In genomic region chr3:144362126-144362525, GRCh38 we compare ENCODE assay signal across 15 cellular contexts.
DNase-seq lines count a peak whose midpoint lies in the region; ATAC-seq and TF ChIP-seq lines count a peak whose summit lies in the region.
"Had no signal": no experiment of that assay in that cellular context is flagged by ENCODE, and none has a peak within 500 bp of the region (broad histone marks: within the 10 kb centered on the region; RNA-seq: fewer than 3 reads in every experiment).

No MANE protein-coding gene starts in this region.

- no peak for ATAC-seq in HG02840 (IDR thresholded peaks at IDR 0.05; ENCODE audit: low FRiP score, unreplicated experiment)
- no peak for ATAC-seq in HG03045 (IDR thresholded peaks at IDR 0.05; ENCODE audit: unreplicated experiment)
- ATAC-seq: GM23338 had no signal

- H2AK5ac ChIP-seq in mesenchymal stem cell (ENCODE audit: low read length, severe bottlenecking), result peak overlapping the region; percentile 72

- no peaks in the 10 kb centered on the region for H3K79me1 ChIP-seq in mesenchymal stem cell (replicated peaks; ENCODE audit: low read length, poor library complexity, severe bottlenecking)

- no peak overlapping the region for H3K27ac ChIP-seq in brain microvascular endothelial cell
- H3K27ac ChIP-seq in mesenchymal stem cell (ENCODE audit: low read length, poor library complexity, severe bottlenecking), result no peak overlapping the region

- H3K18ac ChIP-seq in mesenchymal stem cell (ENCODE audit: low read depth in 1 of 2, low read length in 2 of 2), result no peak overlapping the region

- H2BK12ac ChIP-seq in mesenchymal stem cell (ENCODE audit: low read length in 2 of 2), result no peak overlapping the region

- H3K4me3 ChIP-seq in brain microvascular endothelial cell (ENCODE audit: low read depth, low read length), result no peak overlapping the region
- no peak overlapping the region for H3K4me3 ChIP-seq in mesenchymal stem cell (ENCODE audit: insufficient read depth in 1 of 2, low read depth in 1 of 2, low read length in 2 of 2)
- H3K4me3 ChIP-seq: GM23338 had no signal

- TF ChIP-seq CTCF in brain microvascular endothelial cell (IDR thresholded peaks at IDR 0.05; ENCODE audit: low read depth, low read length, missing control alignments), result no peak

- H4K8ac ChIP-seq in mesenchymal stem cell (ENCODE audit: low read length), result no peak overlapping the region

- H2AFZ ChIP-seq in mesenchymal stem cell (ENCODE audit: low read depth, low read length), result no peak overlapping the region
- H2AFZ ChIP-seq: GM23338 had no signal

- H3K27me3 ChIP-seq in brain microvascular endothelial cell (replicated peaks) (no peaks in the 10 kb centered on the region), mesenchymal stem cell (ENCODE audit: control insufficient read depth in 1 of 2, insufficient read depth in 1 of 2, low read length in 2 of 2) (no peaks in the 10 kb centered on the region)

- H3K23ac ChIP-seq in mesenchymal stem cell (ENCODE audit: low read length in 2 of 2), result no peak overlapping the region

- H3K4ac ChIP-seq in mesenchymal stem cell (ENCODE audit: low read depth in 1 of 2, low read length in 2 of 2), result no peak overlapping the region

- no peaks in the 10 kb centered on the region for H3K4me1 ChIP-seq in mesenchymal stem cell (ENCODE audit: control insufficient read depth, insufficient read depth, low read depth, low read length)

- no peak overlapping the region for H3K4me2 ChIP-seq in mesenchymal stem cell (ENCODE audit: low read length, poor library complexity, severe bottlenecking)
- H3K4me2 ChIP-seq: GM23338 had no signal

- peak; percentile 71 for DNase-seq in DMS153 treated with DMSO at 0.1 percent for 48 hours (lab: John Stamatoyannopoulos, UW; ENCODE audit: unreplicated experiment)
- peak; percentile 66 for DNase-seq in HT1080 (ENCODE audit: low read depth)
- peak; percentile 46 for DNase-seq in brain microvascular endothelial cell
- DNase-seq in mesenchymal stem cell, result peak; percentile 8
- no peak for DNase-seq in cerebellar nuclear complex (lab: John Stamatoyannopoulos, UW)
- DNase-seq: activated CD4-positive, alpha-beta T cell treated with anti-CD3 and anti-CD28 coated beads, Interleukin-2, amount 50 U/mL, for 48 hours; CD4-positive, alpha-beta memory T cell; hypothalamus; KG1; NCI-H187 treated with DMSO at 0.1 percent for 48 hours; NK-92 treated with Interleukin-12 subunit alpha and Interleukin-12 subunit beta, amount 100 ng/mL, for 24 hours; stimulated activated CD4-positive, alpha-beta T cell treated with anti-CD3 and anti-CD28 coated beads, Interleukin-1b, Interleukin-23, amount 100 ng/mL, for 48 hours had no signal

- H2BK15ac ChIP-seq in mesenchymal stem cell (ENCODE audit: low read depth, poor library complexity, severe bottlenecking), result no peak overlapping the region

- no peaks in the 10 kb centered on the region for H3K9me3 ChIP-seq in mesenchymal stem cell (ENCODE audit: control insufficient read depth, low read length)

- H3K14ac ChIP-seq in mesenchymal stem cell (ENCODE audit: low read length in 2 of 2), result no peak overlapping the region

- H2BK5ac ChIP-seq in mesenchymal stem cell (ENCODE audit: low read depth, low read length, poor library complexity, severe bottlenecking), result no peak overlapping the region

- H4K91ac ChIP-seq in mesenchymal stem cell (ENCODE audit: low read length), result no peak overlapping the region

- H3K36me3 ChIP-seq in brain microvascular endothelial cell (replicated peaks) (no peaks in the 10 kb centered on the region), mesenchymal stem cell (ENCODE audit: control insufficient read depth in 1 of 2, insufficient read depth in 2 of 2, low read depth in 1 of 2, low read length in 2 of 2) (no peaks in the 10 kb centered on the region)

- H3K9ac ChIP-seq in mesenchymal stem cell (ENCODE audit: low read length), result no peak overlapping the region

- H2BK120ac ChIP-seq in mesenchymal stem cell (ENCODE audit: low read depth, low read length), result no peak overlapping the region

- in situ Hi-C loops in brain microvascular endothelial cell (cut with HindIII; ENCODE audit: low pct_ligation_motif_present, low sequenced_read_pairs), result no loop called here

- 71% methylated on average over 3 of the region's 3 CpGs for WGBS in mesenchymal stem cell

Comparison
In these comparisons a context has a peak if more than half of its experiments do, and no peak if none do; other contexts are left out.
1. DNase-seq: peak in DMS153 treated with DMSO at 0.1 percent for 48 hours (single experiment), HT1080 (single experiment), brain microvascular endothelial cell (single experiment) and mesenchymal stem cell (single experiment); none in cerebellar nuclear complex (0 of 2).